In the genomic region with DNA sequence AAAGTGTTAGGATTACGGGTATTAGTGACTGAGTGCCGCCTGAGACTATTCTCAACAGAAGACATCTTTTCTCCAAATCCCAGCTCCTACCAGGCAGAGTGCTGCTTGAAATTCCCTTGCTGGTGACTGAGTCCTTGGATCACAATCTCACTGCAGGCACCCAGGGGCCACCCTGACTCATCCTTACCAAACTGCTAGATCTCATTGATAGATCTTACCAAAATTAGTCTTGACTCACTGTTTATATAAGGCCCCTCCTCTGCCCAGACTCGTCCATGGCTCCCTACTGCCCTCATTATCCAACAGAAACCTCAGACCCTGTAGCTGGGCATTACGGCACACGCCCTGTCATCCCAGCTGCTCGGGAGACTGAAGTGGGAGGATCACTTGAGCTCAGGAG, we compare ENCODE assay signal across 9 cellular contexts. TPM values are rescaled to one million over a fixed set of nuclear protein-coding genes. Genes with fewer than 3 reads are reported as not detected.
DNase-seq lines count a peak whose midpoint lies in the region; ATAC-seq, FAIRE-seq and TF ChIP-seq lines count a peak whose summit lies in the region.
"Had no signal": no experiment of that assay in that cellular context is flagged by ENCODE, and none has a peak within 500 bp of the region (broad histone marks: within the 10 kb centered on the region; RNA-seq: fewer than 3 reads in every experiment).

No MANE protein-coding gene starts in this region.

- no peak for TF ChIP-seq EP300 in A549 (IDR thresholded peaks at IDR 0.05)
- TF ChIP-seq EP300 in K562 (IDR thresholded peaks at IDR 0.05; ENCODE audit: low read length): no peak

- TF ChIP-seq RAD21 in A549 (conservative IDR thresholded peaks at IDR 0.05 in 1 of 2, IDR thresholded peaks at IDR 0.05 in 1 of 2) (no peak), K562 (CRISPR knock-in tag; conservative IDR thresholded peaks at IDR 0.05 in 1 of 2, IDR thresholded peaks at IDR 0.05 in 1 of 2) (no peak)

- 49% methylated on average over 6 of the region's 6 CpGs for WGBS in A549 (ENCODE audit: missing lambda C conversion rate)
- WGBS in K562 (ENCODE audit: insufficient coverage, low coverage, missing lambda C conversion rate): 46% methylated on average over 6 of the region's 6 CpGs

- peaks cover 4% of the 10 kb centered on the region; the same call in 1 of the 2 replicates for H4K20me1 ChIP-seq in K562 (replicated peaks; ENCODE audit: control insufficient read depth, insufficient read depth, low read length)

- TF ChIP-seq CTCF in A549 (IDR thresholded peaks at IDR 0.05): no peak
- no peak for TF ChIP-seq CTCF in K562 (IDR thresholded peaks at IDR 0.05 in 2 of 3, conservative IDR thresholded peaks at IDR 0.05 in 1 of 3; ENCODE audit: insufficient read depth in 2 of 3, low read depth in 1 of 3, low read length in 3 of 3)

- TF ChIP-seq POLR2A in A549 (IDR thresholded peaks at IDR 0.05; ENCODE audit: low read length) (no peak), K562 (conservative IDR thresholded peaks at IDR 0.05) (no peak)

- ATAC-seq in A549 (peak; percentile 49 to 69; a peak in 4 of 6 replicates), K562 (no peak), GM19452 (IDR thresholded peaks at IDR 0.05; ENCODE audit: unreplicated experiment) (no peak), GM19023 (IDR thresholded peaks at IDR 0.05; ENCODE audit: unreplicated experiment) (no peak), HG02623 (IDR thresholded peaks at IDR 0.05; ENCODE audit: unreplicated experiment) (no peak)

- no peak overlapping the region for H3K9ac ChIP-seq in K562 (ENCODE audit: insufficient read depth in 1 of 2, low read depth in 2 of 2, low read length in 2 of 2)
- no peak overlapping the region for H3K9ac ChIP-seq in muscle layer of colon (ENCODE audit: low read length)

- no peaks in the 10 kb centered on the region for H3K36me3 ChIP-seq in K562 (ENCODE audit: control insufficient read depth, insufficient read depth, low read length)
- no peaks in the 10 kb centered on the region for H3K36me3 ChIP-seq in muscle layer of colon (ENCODE audit: insufficient read depth, low read length)

- H3K79me2 ChIP-seq in K562 (ENCODE audit: control insufficient read depth, insufficient read depth, low read length): no peaks in the 10 kb centered on the region; the same call in 1 of the 3 replicates

- H3K4me1 ChIP-seq in A549 (peaks cover 42% of the 10 kb centered on the region), K562 (replicated peaks in 1 of 2; ENCODE audit: control insufficient read depth in 2 of 2, insufficient read depth in 2 of 2, low read length in 2 of 2) (peaks cover 10 to 33% of the 10 kb centered on the region in 2 experiments), muscle layer of colon (ENCODE audit: insufficient read depth, low read length) (peaks cover 81% of the 10 kb centered on the region)

- H2AFZ ChIP-seq in K562 (ENCODE audit: low read depth, low read length): no peak overlapping the region

- CTCF ChIA-PET in A549 (lab: Yijun Ruan, JAX) (interaction anchor here (0.7 to 1.2 kb wide), 3 partner anchors 11 to 24 kb away, joined by 3 to 4 read pairs (median 4); partner anchors contain the start of gene CASTOR1), K562 (lab: Yijun Ruan, JAX; ENCODE audit: low intra/inter-chr PET ratio) (no interaction called here)

- H3K9me1 ChIP-seq in K562 (ENCODE audit: control insufficient read depth, insufficient read depth, low read length): no peaks in the 10 kb centered on the region

- no peak for FAIRE-seq in A549 (lab: Jason Lieb, UNC)
- FAIRE-seq in K562 (lab: Jason Lieb, UNC): no peak

- DNase-seq in A549 (ENCODE audit: low read depth in 1 of 2, low spot score in 1 of 2) (no peak), HK-2 (ENCODE audit: unreplicated experiment) (peak; percentile 56), K562 (ENCODE audit: extremely low read depth in 1 of 4, low spot score in 3 of 4) (no peak), UCSD-AML1 (lab: John Stamatoyannopoulos, UW; ENCODE audit: unreplicated experiment) (no peak)
- DNase-seq: SIG-M5 had no signal

- in situ Hi-C loops in K562 (cut with MboI): no loop called here

- H3K9me3 ChIP-seq in A549 (no peaks in the 10 kb centered on the region), K562 (replicated peaks; ENCODE audit: control insufficient read depth, insufficient read depth, low read depth, low read length) (no peaks in the 10 kb centered on the region), muscle layer of colon (ENCODE audit: low read length) (no peaks in the 10 kb centered on the region)

- H3K27me3 ChIP-seq in K562 (ENCODE audit: control insufficient read depth in 2 of 2, insufficient read depth in 2 of 2, low read length in 2 of 2): no peaks in the 10 kb centered on the region
- H3K27me3 ChIP-seq in muscle layer of colon (ENCODE audit: control insufficient read depth in 1 of 2, insufficient read depth in 2 of 2, low read length in 2 of 2): no peaks in the 10 kb centered on the region

- POLR2A ChIA-PET in A549 (lab: Yijun Ruan, JAX) (no interaction called here), K562 (lab: Yijun Ruan, JAX) (interaction anchor here (0.6 kb wide), 1 partner anchor 16 kb away, joined by 4 read pairs; no protein-coding TSS in a partner anchor)

- peak overlapping the region; percentile 36; the same call in 2 of the 3 replicates for H3K4me2 ChIP-seq in A549
- H3K4me2 ChIP-seq in K562 (ENCODE audit: insufficient read depth, low read length): no peak overlapping the region

- peak overlapping the region in 1 of 2 experiments; percentile 38; a peak in 2 of 6 replicates for H3K27ac ChIP-seq in A549
- no peak overlapping the region for H3K27ac ChIP-seq in K562 (ENCODE audit: extremely low read depth, low read depth, low read length)
- peak overlapping the region; percentile 81 for H3K27ac ChIP-seq in muscle layer of colon (ENCODE audit: low read depth, low read length)

- intact Hi-C loops in K562 (cut with micrococcal nuclease): no loop called here

- BruUV-seq in K562 (replicated peaks; lab: Mats Ljungman, UMichigan): no TSS peak

- H3K4me3 ChIP-seq in A549: no peak overlapping the region
- H3K4me3 ChIP-seq in K562: no peak overlapping the region
- peak overlapping the region in 1 of 2 donors; percentile 2 for H3K4me3 ChIP-seq in muscle layer of colon (ENCODE audit: low read depth in 1 of 2, low read length in 2 of 2)

RNA-seq across cellular contexts. Expression of gene TBC1D10A, which starts 14.7 kb away (rescaled TPM):
- polyA plus RNA-seq in A549 (2011; rRNA removed) (5.4 and 5.8 TPM in 2 replicates), A549 (2017; fragmentation: RNase III; extraction: RNeasy Plus Mini Kit Qiagen cat#74134 plus additional on column Dnase treatment) (6.8 to 9.0 TPM (median 8.7 TPM) in 3 replicates), K562 (2011; rRNA removed) (6.0 and 8.2 TPM in 2 replicates), K562 (2014; fragmentation: Illumina TruSeq; extraction: Trizol) (4.3 and 6.2 TPM in 2 replicates), K562 (2014; fragmentation: Nextera tagmentation; extraction: Ambion mirVana) (under 1 TPM; 0.13 to 0.18 TPM), K562 (2014; rRNA removed) (5.8 and 7.9 TPM in 2 replicates)
- 8.2 and 11.8 TPM in 2 replicates for polyA plus RNA-seq in A549 (2012; cell fraction: cytosol; rRNA removed)
- polyA plus RNA-seq in A549 (2012; cell fraction: nucleus; rRNA removed): 26.1 and 26.3 TPM in 2 replicates
- polyA minus RNA-seq in A549 (2011; rRNA and poly(A)+ RNA removed): 6.1 and 9.3 TPM in 2 replicates
- 11.9 and 35.0 TPM in 2 replicates for total RNA-seq in K562 (2011; cell fraction: chromatin; rRNA removed; ENCODE audit: low replicate concordance)
- 24.2 and 26.7 TPM in 2 replicates for total RNA-seq in K562 (2011; cell fraction: nucleolus; rRNA removed)
- 15.3 and 17.6 TPM in 2 replicates for total RNA-seq in K562 (2011; cell fraction: nucleoplasm; rRNA removed)
- total RNA-seq in K562 (2014; rRNA removed) (7.5 and 7.8 TPM in 2 replicates), K562 (2014; rRNA removed; fragmentation: Illumina TruSeq; extraction: Trizol) (2.0 and 2.3 TPM in 2 replicates), K562 (2015; rRNA removed; fragmentation: Illumina TruSeq; extraction: Trizol) (4.6 and 5.0 TPM in 2 replicates), K562 (2021) (9.8 and 10.4 TPM in 2 replicates)
- 7.5 and 14.2 TPM in 2 replicates for polyA plus RNA-seq in K562 (2011; cell fraction: cytosol; rRNA removed)
- polyA plus RNA-seq in K562 (2011; cell fraction: nucleus; rRNA removed): 19.8 and 29.9 TPM in 2 replicates
- polyA plus RNA-seq in K562 (2012): 5.9 and 11.4 TPM in 2 replicates
- 4.2 and 5.3 TPM in 2 replicates for polyA minus RNA-seq in K562 (2011; rRNA and poly(A)+ RNA removed)
- 5.8 and 6.6 TPM in 2 replicates for polyA minus RNA-seq in K562 (2011; cell fraction: cytosol; rRNA and poly(A)+ RNA removed)
- 7.9 and 9.3 TPM in 2 replicates for polyA minus RNA-seq in K562 (2011; cell fraction: nucleus; rRNA and poly(A)+ RNA removed)

RNA-seq across cellular contexts. Expression of gene CASTOR1, which starts 22.7 kb away (rescaled TPM):
- polyA plus RNA-seq in A549 (2011; rRNA removed): 11.3 and 12.2 TPM in 2 replicates
- 15.9 and 17.8 TPM in 2 replicates for polyA plus RNA-seq in A549 (2012; cell fraction: cytosol; rRNA removed)
- 32.2 and 52.9 TPM in 2 replicates for polyA plus RNA-seq in A549 (2012; cell fraction: nucleus; rRNA removed)
- 4.7 to 6.6 TPM (median 5.5 TPM) in 3 replicates for polyA plus RNA-seq in A549 (2017; fragmentation: RNase III; extraction: RNeasy Plus Mini Kit Qiagen cat#74134 plus additional on column Dnase treatment)
- polyA minus RNA-seq in A549 (2011; rRNA and poly(A)+ RNA removed): 6.0 and 9.2 TPM in 2 replicates
- total RNA-seq in K562 (2011; cell fraction: chromatin; rRNA removed; ENCODE audit: low replicate concordance): 2.1 and 7.3 TPM in 2 replicates
- total RNA-seq in K562 (2011; cell fraction: nucleolus; rRNA removed): 5.5 and 6.8 TPM in 2 replicates
- 2.4 and 4.0 TPM in 2 replicates for total RNA-seq in K562 (2011; cell fraction: nucleoplasm; rRNA removed)
- 1.2 and 1.3 TPM in 2 replicates for total RNA-seq in K562 (2014; rRNA removed)
- 0.47 TPM in 1 of 2 replicates, not detected in the other for total RNA-seq in K562 (2014; rRNA removed; fragmentation: Illumina TruSeq; extraction: Trizol)
- 0.72 and 1.1 TPM in 2 replicates for total RNA-seq in K562 (2015; rRNA removed; fragmentation: Illumina TruSeq; extraction: Trizol)
- total RNA-seq in K562 (2021): 2.6 and 3.1 TPM in 2 replicates
- 2.5 and 3.2 TPM in 2 replicates for polyA plus RNA-seq in K562 (2011; rRNA removed)
- 3.5 and 7.9 TPM in 2 replicates for polyA plus RNA-seq in K562 (2011; cell fraction: cytosol; rRNA removed)
- 10.1 and 12.6 TPM in 2 replicates for polyA plus RNA-seq in K562 (2011; cell fraction: nucleus; rRNA removed)
- 2.1 and 2.2 TPM in 2 replicates for polyA plus RNA-seq in K562 (2012)
- 0.96 and 0.98 TPM in 2 replicates for polyA plus RNA-seq in K562 (2014; fragmentation: Illumina TruSeq; extraction: Trizol)
- polyA plus RNA-seq in K562 (2014; fragmentation: Nextera tagmentation; extraction: Ambion mirVana): under 1 TPM; 0.35 to 0.56 TPM
- polyA plus RNA-seq in K562 (2014; rRNA removed): 1.3 and 1.9 TPM in 2 replicates
- 0.49 and 0.90 TPM in 2 replicates for polyA minus RNA-seq in K562 (2011; rRNA and poly(A)+ RNA removed)
- 2.3 TPM in 1 of 2 replicates, not detected in the other for polyA minus RNA-seq in K562 (2011; cell fraction: cytosol; rRNA and poly(A)+ RNA removed)
- polyA minus RNA-seq in K562 (2011; cell fraction: nucleus; rRNA and poly(A)+ RNA removed): 2.6 and 4.6 TPM in 2 replicates

RNA-seq across cellular contexts. Expression of gene SF3A1, which starts 44.6 kb away (rescaled TPM):
- polyA plus RNA-seq in A549 (2011; rRNA removed): 47.0 and 86.1 TPM in 2 replicates
- polyA plus RNA-seq in A549 (2012; cell fraction: cytosol; rRNA removed): 69.0 and 71.0 TPM in 2 replicates
- polyA plus RNA-seq in A549 (2012; cell fraction: nucleus; rRNA removed): 132 and 142 TPM in 2 replicates
- 45.4 to 57.9 TPM (median 48.6 TPM) in 3 replicates for polyA plus RNA-seq in A549 (2017; fragmentation: RNase III; extraction: RNeasy Plus Mini Kit Qiagen cat#74134 plus additional on column Dnase treatment)
- 145 and 173 TPM in 2 replicates for polyA minus RNA-seq in A549 (2011; rRNA and poly(A)+ RNA removed)
- 97.8 and 155 TPM in 2 replicates for total RNA-seq in K562 (2011; cell fraction: chromatin; rRNA removed; ENCODE audit: low replicate concordance)
- 57.5 and 59.2 TPM in 2 replicates for total RNA-seq in K562 (2011; cell fraction: nucleolus; rRNA removed)
- 64.3 and 68.5 TPM in 2 replicates for total RNA-seq in K562 (2011; cell fraction: nucleoplasm; rRNA removed)
- total RNA-seq in K562 (2014; rRNA removed): 53.7 and 89.0 TPM in 2 replicates
- 12.3 and 12.8 TPM in 2 replicates for total RNA-seq in K562 (2014; rRNA removed; fragmentation: Illumina TruSeq; extraction: Trizol)
- total RNA-seq in K562 (2015; rRNA removed; fragmentation: Illumina TruSeq; extraction: Trizol): 13.0 and 21.3 TPM in 2 replicates
- 223 and 228 TPM in 2 replicates for total RNA-seq in K562 (2021)
- polyA plus RNA-seq in K562 (2011; rRNA removed): 8.6 and 29.3 TPM in 2 replicates
- 13.3 and 16.5 TPM in 2 replicates for polyA plus RNA-seq in K562 (2011; cell fraction: cytosol; rRNA removed)
- 39.0 and 54.0 TPM in 2 replicates for polyA plus RNA-seq in K562 (2011; cell fraction: nucleus; rRNA removed)
- polyA plus RNA-seq in K562 (2012): 151 and 159 TPM in 2 replicates
- polyA plus RNA-seq in K562 (2014; fragmentation: Illumina TruSeq; extraction: Trizol): 113 and 116 TPM in 2 replicates
- 1 to 10 TPM; 6.7 to 8.2 TPM for polyA plus RNA-seq in K562 (2014; fragmentation: Nextera tagmentation; extraction: Ambion mirVana)
- polyA plus RNA-seq in K562 (2014; rRNA removed): 29.4 and 38.3 TPM in 2 replicates
- polyA minus RNA-seq in K562 (2011; rRNA and poly(A)+ RNA removed): 25.9 and 43.8 TPM in 2 replicates
- 99.3 and 217 TPM in 2 replicates for polyA minus RNA-seq in K562 (2011; cell fraction: cytosol; rRNA and poly(A)+ RNA removed)
- 39.0 and 40.8 TPM in 2 replicates for polyA minus RNA-seq in K562 (2011; cell fraction: nucleus; rRNA and poly(A)+ RNA removed)

RNA-seq across cellular contexts. Expression of gene CCDC157, which starts 44.8 kb away (rescaled TPM):
- 1.4 and 2.1 TPM in 2 replicates for polyA plus RNA-seq in A549 (2011; rRNA removed)
- 2.8 and 3.7 TPM in 2 replicates for polyA plus RNA-seq in A549 (2012; cell fraction: cytosol; rRNA removed)
- polyA plus RNA-seq in A549 (2012; cell fraction: nucleus; rRNA removed): 5.1 and 5.4 TPM in 2 replicates
- polyA plus RNA-seq in A549 (2017; fragmentation: RNase III; extraction: RNeasy Plus Mini Kit Qiagen cat#74134 plus additional on column Dnase treatment): 2.1 to 2.6 TPM (median 2.5 TPM) in 3 replicates
- 1.0 and 1.2 TPM in 2 replicates for polyA minus RNA-seq in A549 (2011; rRNA and poly(A)+ RNA removed)
- total RNA-seq in K562 (2011; cell fraction: chromatin; rRNA removed; ENCODE audit: low replicate concordance): 1.1 and 2.6 TPM in 2 replicates
- total RNA-seq in K562 (2011; cell fraction: nucleolus; rRNA removed): 2.2 and 2.4 TPM in 2 replicates
- 1.3 and 1.4 TPM in 2 replicates for total RNA-seq in K562 (2011; cell fraction: nucleoplasm; rRNA removed)
- 1.00 and 1.0 TPM in 2 replicates for total RNA-seq in K562 (2014; rRNA removed)
- total RNA-seq in K562 (2014; rRNA removed; fragmentation: Illumina TruSeq; extraction: Trizol): 0.18 and 0.22 TPM in 2 replicates
- 0.34 and 0.47 TPM in 2 replicates for total RNA-seq in K562 (2015; rRNA removed; fragmentation: Illumina TruSeq; extraction: Trizol)
- total RNA-seq in K562 (2021): 0.80 and 0.85 TPM in 2 replicates
- polyA plus RNA-seq in K562 (2011; rRNA removed): 1.3 and 1.4 TPM in 2 replicates
- polyA plus RNA-seq in K562 (2011; cell fraction: cytosol; rRNA removed): 2.2 and 3.5 TPM in 2 replicates
- polyA plus RNA-seq in K562 (2011; cell fraction: nucleus; rRNA removed): 1.9 and 3.3 TPM in 2 replicates
- polyA plus RNA-seq in K562 (2012): 0.96 and 1.1 TPM in 2 replicates
- 0.68 and 0.94 TPM in 2 replicates for polyA plus RNA-seq in K562 (2014; fragmentation: Illumina TruSeq; extraction: Trizol)
- under 1 TPM; 0.04 to 0.18 TPM for polyA plus RNA-seq in K562 (2014; fragmentation: Nextera tagmentation; extraction: Ambion mirVana)
- polyA plus RNA-seq in K562 (2014; rRNA removed): 0.85 and 0.95 TPM in 2 replicates
- 0.33 and 0.46 TPM in 2 replicates for polyA minus RNA-seq in K562 (2011; rRNA and poly(A)+ RNA removed)
- not detected in 2 replicates for polyA minus RNA-seq in K562 (2011; cell fraction: cytosol; rRNA and poly(A)+ RNA removed)
- 0.67 and 1.8 TPM in 2 replicates for polyA minus RNA-seq in K562 (2011; cell fraction: nucleus; rRNA and poly(A)+ RNA removed)

RNA-seq across cellular contexts. Expression of gene OSM, which starts 45.4 kb away (rescaled TPM):
- not detected in 2 replicates for polyA plus RNA-seq in A549 (2011; rRNA removed)
- 0.03 and 0.09 TPM in 2 replicates for polyA plus RNA-seq in A549 (2012; cell fraction: cytosol; rRNA removed)
- 0.47 and 0.49 TPM in 2 replicates for polyA plus RNA-seq in A549 (2012; cell fraction: nucleus; rRNA removed)
- polyA plus RNA-seq in A549 (2017; fragmentation: RNase III; extraction: RNeasy Plus Mini Kit Qiagen cat#74134 plus additional on column Dnase treatment): not detected in 3 replicates
- polyA minus RNA-seq in A549 (2011; rRNA and poly(A)+ RNA removed): not detected in 2 replicates
- 1.8 and 2.3 TPM in 2 replicates for total RNA-seq in K562 (2011; cell fraction: chromatin; rRNA removed; ENCODE audit: low replicate concordance)
- total RNA-seq in K562 (2011; cell fraction: nucleolus; rRNA removed): 1.0 and 1.2 TPM in 2 replicates
- total RNA-seq in K562 (2011; cell fraction: nucleoplasm; rRNA removed): 0.73 and 1.8 TPM in 2 replicates
- not detected in 2 replicates for total RNA-seq in K562 (2014; rRNA removed)
- total RNA-seq in K562 (2014; rRNA removed; fragmentation: Illumina TruSeq; extraction: Trizol): not detected in 2 replicates
- total RNA-seq in K562 (2015; rRNA removed; fragmentation: Illumina TruSeq; extraction: Trizol): not detected in 2 replicates
- total RNA-seq in K562 (2021): not detected in 2 replicates
- 0.08 and 0.22 TPM in 2 replicates for polyA plus RNA-seq in K562 (2011; rRNA removed)
- polyA plus RNA-seq in K562 (2011; cell fraction: cytosol; rRNA removed): 0.04 and 0.06 TPM in 2 replicates
- polyA plus RNA-seq in K562 (2011; cell fraction: nucleus; rRNA removed): 0.24 and 1.6 TPM in 2 replicates
- polyA plus RNA-seq in K562 (2012): not detected in 2 replicates
- polyA plus RNA-seq in K562 (2014; fragmentation: Illumina TruSeq; extraction: Trizol): not detected in 2 replicates
- polyA plus RNA-seq in K562 (2014; fragmentation: Nextera tagmentation; extraction: Ambion mirVana): not detected
- polyA plus RNA-seq in K562 (2014; rRNA removed): not detected in 2 replicates
- polyA minus RNA-seq in K562 (2011; rRNA and poly(A)+ RNA removed): not detected in 2 replicates
- not detected in 2 replicates for polyA minus RNA-seq in K562 (2011; cell fraction: cytosol; rRNA and poly(A)+ RNA removed)
- 0.13 TPM in 1 of 2 replicates, not detected in the other for polyA minus RNA-seq in K562 (2011; cell fraction: nucleus; rRNA and poly(A)+ RNA removed)

Comparison
In these comparisons a context has a peak if more than half of its experiments do, and no peak if none do; other contexts are left out.
1. ATAC-seq: peak in A549 (2 of 2); none in K562 (single experiment), GM19452 (single experiment), GM19023 (single experiment) and HG02623 (single experiment).
2. Of the 35 proteins assayed by ChIP-seq in both K562 and A549: peak only in K562: none; only in A549: none; in both: ZFP36; in neither: 34.